Comparison of ENCODE assay signal across 10 cellular contexts in the genomic region with DNA sequence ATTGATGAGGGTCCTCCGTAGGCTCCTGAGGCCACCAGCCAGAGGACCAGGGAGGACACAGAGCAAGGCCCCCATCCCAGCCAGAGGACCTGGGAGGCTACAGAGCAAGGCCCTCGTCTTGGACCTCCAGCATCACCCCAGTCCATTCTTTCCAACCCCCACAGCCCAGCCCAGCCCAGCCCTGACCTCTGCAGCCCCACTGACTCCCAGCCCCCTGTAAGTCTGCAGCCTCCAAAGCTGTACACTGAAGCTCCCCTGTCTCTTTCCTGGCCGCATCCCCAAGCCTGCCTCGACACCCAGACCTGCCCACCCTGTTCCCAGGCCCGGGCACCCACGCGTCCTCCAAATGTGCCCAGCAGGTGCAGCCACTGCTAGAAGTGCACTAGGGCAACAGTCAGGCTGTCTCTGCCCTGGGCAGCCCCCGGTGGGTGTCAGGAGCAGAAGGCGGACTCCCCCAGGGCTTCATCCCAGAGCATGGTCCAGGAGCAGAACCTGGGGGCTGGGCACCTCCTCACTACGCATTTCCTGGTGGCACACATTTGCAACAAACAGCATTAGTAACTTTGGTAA. TPM values are rescaled to one million over a fixed set of nuclear protein-coding genes. Genes with fewer than 3 reads are reported as not detected.
DNase-seq lines count a peak whose midpoint lies in the region; ATAC-seq and TF ChIP-seq lines count a peak whose summit lies in the region.
"Had no signal": no experiment of that assay in that cellular context is flagged by ENCODE, and none has a peak within 500 bp of the region (broad histone marks: within the 10 kb centered on the region; RNA-seq: fewer than 3 reads in every experiment).

No MANE protein-coding gene starts in this region.

- DNase-seq in HCT116 (ENCODE audit: low read depth, low spot score) (no peak), right atrium auricular region (ENCODE audit: low spot score) (no peak), NCI-H187 (lab: John Stamatoyannopoulos, UW) (no peak), NCI-H1930 (lab: John Stamatoyannopoulos, UW) (no peak), NCI-H1105 treated with DMSO at 0.1 percent for 48 hours (lab: John Stamatoyannopoulos, UW) (no peak)
- DNase-seq in activated CD8-positive, alpha-beta T cell treated with anti-CD3 and anti-CD28 coated beads for 36 hours: no peak
- DNase-seq: foreskin melanocyte had no signal

- no peak for ATAC-seq in HCT116
- no peak for ATAC-seq in activated CD8-positive, alpha-beta T cell treated with anti-CD3 and anti-CD28 coated beads for 36 hours
- ATAC-seq in GM18868 (IDR thresholded peaks at IDR 0.05; ENCODE audit: unreplicated experiment): no peak

- no peaks in the 10 kb centered on the region for H3K36me3 Mint-ChIP-seq in activated CD8-positive, alpha-beta T cell treated with anti-CD3 and anti-CD28 coated beads for 36 hours (ENCODE audit: low read depth)

- H3K27me3 ChIP-seq in HCT116 (ENCODE audit: insufficient read depth, low read length) (no peaks in the 10 kb centered on the region), right atrium auricular region (no peaks in the 10 kb centered on the region), skeletal muscle satellite cell (ENCODE audit: control insufficient read depth, insufficient read depth, low read length) (no peaks in the 10 kb centered on the region)

- BruUV-seq in HCT116 (replicated peaks; lab: Mats Ljungman, UMichigan): no TSS peak

- H3K4me1 ChIP-seq in HCT116 (ENCODE audit: control insufficient read depth in 1 of 2, insufficient read depth in 2 of 2, low read length in 2 of 2) (peaks cover 43 to 64% of the 10 kb centered on the region in 2 experiments), right atrium auricular region (peaks cover 0 to 56% of the 10 kb centered on the region in 2 donors), skeletal muscle satellite cell (ENCODE audit: control insufficient read depth, insufficient read depth, low read length) (peaks cover 48% of the 10 kb centered on the region)

- no peaks in the 10 kb centered on the region for H4K20me1 ChIP-seq in HCT116 (ENCODE audit: insufficient read depth)

- CTCF ChIA-PET in HCT116 (lab: Charles Lee): no interaction called here
- CTCF ChIA-PET in activated CD8-positive, alpha-beta T cell treated with anti-CD3 and anti-CD28 coated beads for 36 hours (lab: Charles Lee): interaction anchor here (0.7 to 1.6 kb wide), 5 partner anchors 25 to 158 kb away, joined by 3 to 17 read pairs (median 4); partner anchors contain the start of gene AURKAIP1

- TF ChIP-seq CTCF in HCT116 (IDR thresholded peaks at IDR 0.05 in 2 of 3, conservative IDR thresholded peaks at IDR 0.05 in 1 of 3; ENCODE audit: borderline replicate concordance in 1 of 3, insufficient read depth in 1 of 3, low read depth in 2 of 3, low read length in 2 of 3): no peak
- TF ChIP-seq CTCF in activated CD8-positive, alpha-beta T cell treated with anti-CD3 and anti-CD28 coated beads for 36 hours (IDR thresholded peaks at IDR 0.05): no peak
- TF ChIP-seq CTCF in right atrium auricular region (IDR thresholded peaks at IDR 0.05): no peak

- RAD21 ChIA-PET in HCT116 (lab: Charles Lee; ENCODE audit: low non-redundant PET in 1 of 2, low total read pairs in 2 of 2, uncharacterized antibody in 2 of 2, unreplicated experiment in 2 of 2): no interaction called here

- no peak for TF ChIP-seq POLR2A in HCT116 (IDR thresholded peaks at IDR 0.05; ENCODE audit: borderline replicate concordance, extremely low read depth, insufficient read depth, insufficient read length)

- H3K9me3 Mint-ChIP-seq in activated CD8-positive, alpha-beta T cell treated with anti-CD3 and anti-CD28 coated beads for 36 hours: no peaks in the 10 kb centered on the region

- H3K27ac Mint-ChIP-seq in activated CD8-positive, alpha-beta T cell treated with anti-CD3 and anti-CD28 coated beads for 36 hours: no peak overlapping the region

- no peak for TF ChIP-seq RAD21 in HCT116 (IDR thresholded peaks at IDR 0.05; ENCODE audit: low read depth)

- H3K27ac ChIP-seq in HCT116 (ENCODE audit: low read depth, low read length): peak overlapping the region; percentile 100
- peak overlapping the region; percentile 63 to 80 for H3K27ac ChIP-seq in right atrium auricular region

- H3K4me3 ChIP-seq in HCT116 (replicated peaks in 1 of 2; ENCODE audit: low read depth in 1 of 2, low read length in 2 of 2) (peak overlapping the region; percentile 80 to 87), right atrium auricular region (peak overlapping the region; percentile 57 to 60), skeletal muscle satellite cell (ENCODE audit: low read length) (peak overlapping the region; percentile 79)

- no peaks in the 10 kb centered on the region for H3K9me3 ChIP-seq in HCT116 (ENCODE audit: control insufficient read depth in 1 of 2, insufficient read depth in 1 of 2, low read depth in 1 of 2, low read length in 2 of 2)
- H3K9me3 ChIP-seq in right atrium auricular region: no peaks in the 10 kb centered on the region
- H3K9me3 ChIP-seq in skeletal muscle satellite cell (replicated peaks; ENCODE audit: low read length): no peaks in the 10 kb centered on the region

- peaks cover 65% of the 10 kb centered on the region for H3K79me2 ChIP-seq in HCT116 (ENCODE audit: insufficient read depth, low read length)

- H3K4me2 ChIP-seq in HCT116 (ENCODE audit: low read length) (peak overlapping the region; percentile 96), skeletal muscle satellite cell (ENCODE audit: low read length) (peak overlapping the region; percentile 87)

- H3K36me3 ChIP-seq in HCT116 (ENCODE audit: control insufficient read depth in 1 of 2, insufficient read depth in 2 of 2, low read length in 2 of 2) (no peaks in the 10 kb centered on the region), right atrium auricular region (no peaks in the 10 kb centered on the region), skeletal muscle satellite cell (ENCODE audit: insufficient read depth, low read length) (peaks cover 9% of the 10 kb centered on the region)

- H3K4me3 Mint-ChIP-seq in activated CD8-positive, alpha-beta T cell treated with anti-CD3 and anti-CD28 coated beads for 36 hours: peak overlapping the region; percentile 78

- intact Hi-C loops in HCT116 (cut with micrococcal nuclease): loop anchor here (5.0 to 10.0 kb wide), 3 partner anchors 40 to 275 kb away; partner anchors contain the start of genes ACAP3, MIB2, PUSL1 and RNF223
- intact Hi-C loops in activated CD8-positive, alpha-beta T cell treated with anti-CD3 and anti-CD28 coated beads for 36 hours (cut with micrococcal nuclease): no loop called here

- no peaks in the 10 kb centered on the region for H3K9me2 ChIP-seq in HCT116 (ENCODE audit: insufficient read depth)

- no peak overlapping the region for H2AFZ ChIP-seq in HCT116 (ENCODE audit: low read depth, low read length, poor library complexity, severe bottlenecking)

- H3K9ac ChIP-seq in HCT116 (ENCODE audit: low read length) (peak overlapping the region; percentile 76), skeletal muscle satellite cell (ENCODE audit: low read depth, low read length) (peak overlapping the region; percentile 81)

- H3K4me1 Mint-ChIP-seq in activated CD8-positive, alpha-beta T cell treated with anti-CD3 and anti-CD28 coated beads for 36 hours (ENCODE audit: low read depth): peaks cover 25% of the 10 kb centered on the region

- H3K27me3 Mint-ChIP-seq in activated CD8-positive, alpha-beta T cell treated with anti-CD3 and anti-CD28 coated beads for 36 hours: peaks cover under 1% of the 10 kb centered on the region

- POLR2A ChIA-PET in HCT116 (lab: Charles Lee): interaction anchor here (0.6 to 1.2 kb wide), 2 partner anchors 9 to 405 kb away, joined by 3 to 4 read pairs; no protein-coding TSS in a partner anchor
- POLR2A ChIA-PET in activated CD8-positive, alpha-beta T cell treated with anti-CD3 and anti-CD28 coated beads for 36 hours (lab: Charles Lee): interaction anchor here (1.2 to 1.5 kb wide), 2 partner anchors 22 to 37 kb away, joined by 4 to 6 read pairs; no protein-coding TSS in a partner anchor

TF ChIP-seq in HCT116, 20 proteins besides CTCF, POLR2A, EP300 and RAD21 (continues in another document):
- TF ChIP-seq POLR2AphosphoS5 (IDR thresholded peaks at IDR 0.05; ENCODE audit: low read depth, low read length) (no peak), ZFX (IDR thresholded peaks at IDR 0.05) (no peak), TCF7L2 (IDR thresholded peaks at IDR 0.05; ENCODE audit: borderline replicate concordance, extremely low read depth, insufficient read depth, insufficient read length) (no peak), EZH2 (IDR thresholded peaks at IDR 0.05) (no peak), ATF3 (IDR thresholded peaks at IDR 0.05) (no peak)

RNA-seq across cellular contexts. Expression of gene DVL1, which starts 2.1 kb away (rescaled TPM):
- total RNA-seq in HCT116 (2021; ENCODE audit: unreplicated experiment) (160 TPM), right atrium auricular region (10 to 100 TPM; 75.0 to 80.2 TPM)
- 193 and 219 TPM in 2 replicates for polyA plus RNA-seq in HCT116 (2012)
- 10 to 100 TPM; 37.2 to 39.2 TPM for total RNA-seq in activated CD8-positive, alpha-beta T cell treated with anti-CD3 and anti-CD28 coated beads for 36 hours
- 80.1 and 118 TPM in 2 replicates for total RNA-seq in skeletal muscle satellite cell (2012; rRNA removed)

RNA-seq across cellular contexts. Expression of gene MXRA8, which starts 11.2 kb away (rescaled TPM):
- 0.74 TPM for total RNA-seq in HCT116 (2021; ENCODE audit: unreplicated experiment)
- polyA plus RNA-seq in HCT116 (2012): 3.6 and 3.7 TPM in 2 replicates
- under 1 TPM; 0.92 to 0.98 TPM for total RNA-seq in activated CD8-positive, alpha-beta T cell treated with anti-CD3 and anti-CD28 coated beads for 36 hours
- 10 to 100 TPM; 53.4 to 58.6 TPM for total RNA-seq in right atrium auricular region
- 352 and 415 TPM in 2 replicates for total RNA-seq in skeletal muscle satellite cell (2012; rRNA removed)
- total RNA-seq: HT-29 had no signal

RNA-seq across cellular contexts. Expression of gene TAS1R3, which starts 16.0 kb away (rescaled TPM):
- 0.07 TPM for total RNA-seq in HCT116 (2021; ENCODE audit: unreplicated experiment)
- 0.33 and 0.37 TPM in 2 replicates for polyA plus RNA-seq in HCT116 (2012)
- total RNA-seq in activated CD8-positive, alpha-beta T cell treated with anti-CD3 and anti-CD28 coated beads for 36 hours: under 1 TPM; 0.13 to 0.14 TPM
- under 1 TPM; 0.30 to 0.35 TPM for total RNA-seq in right atrium auricular region
- total RNA-seq in skeletal muscle satellite cell (2012; rRNA removed): under 0.01 and 0.44 TPM in 2 replicates

RNA-seq across cellular contexts. Expression of gene CPTP, which starts 22.5 kb away (rescaled TPM):
- total RNA-seq in HCT116 (2021; ENCODE audit: unreplicated experiment) (16.3 TPM), right atrium auricular region (10 to 100 TPM; 35.6 to 64.1 TPM)
- polyA plus RNA-seq in HCT116 (2012): 11.2 and 13.9 TPM in 2 replicates
- 10 to 100 TPM in 1 of 2 experiments, 1 to 10 TPM in 1; 8.4 to 11.0 TPM for total RNA-seq in activated CD8-positive, alpha-beta T cell treated with anti-CD3 and anti-CD28 coated beads for 36 hours
- total RNA-seq in skeletal muscle satellite cell (2012; rRNA removed): 12.2 and 17.5 TPM in 2 replicates

RNA-seq across cellular contexts. Expression of gene INTS11, which starts 22.7 kb away (rescaled TPM):
- 161 TPM for total RNA-seq in HCT116 (2021; ENCODE audit: unreplicated experiment)
- polyA plus RNA-seq in HCT116 (2012): 161 and 165 TPM in 2 replicates
- 100 to 1,000 TPM; 110 to 122 TPM for total RNA-seq in activated CD8-positive, alpha-beta T cell treated with anti-CD3 and anti-CD28 coated beads for 36 hours
- total RNA-seq in right atrium auricular region: 10 to 100 TPM; 59.6 to 65.2 TPM
- total RNA-seq in skeletal muscle satellite cell (2012; rRNA removed): 71.5 and 74.3 TPM in 2 replicates

Comparison
In these comparisons a context has a peak if more than half of its experiments do, and no peak if none do; other contexts are left out.
1. RNA of gene MXRA8, which starts 11.2 kb away (total RNA-seq): 53.4 to 58.6 TPM in right atrium auricular region; 0.92 to 0.98 TPM in activated CD8-positive, alpha-beta T cell treated with anti-CD3 and anti-CD28 coated beads for 36 hours and 0.74 TPM in HCT116 (single experiment); every median in the first group is over 10 times any median in the second.
2. Peak in every context shown above with its lines, with median percentiles within 50 percentile points of each other: H3K4me3 ChIP-seq.